Comparison of ENCODE assay signal across 23 cellular contexts in the genomic region with DNA sequence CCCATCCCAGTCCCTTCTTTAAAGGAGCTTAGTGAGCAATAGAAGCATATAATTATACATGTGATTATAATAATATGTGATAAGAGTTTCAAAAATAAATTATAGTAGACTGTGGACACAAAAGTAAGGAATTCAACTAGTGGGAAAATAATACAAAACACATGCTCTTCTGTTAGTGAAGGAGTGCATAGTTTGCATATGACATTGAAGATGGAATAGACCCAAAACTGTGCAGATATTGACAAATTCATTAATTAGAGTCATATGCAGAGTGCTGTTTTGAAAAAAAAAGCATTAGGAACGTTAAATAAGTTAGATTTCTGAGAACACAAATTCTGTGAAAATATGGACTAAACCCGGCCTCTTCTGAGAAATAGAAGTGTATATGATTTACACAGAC.
"Had no signal": no experiment of that assay in that cellular context is flagged by ENCODE, and none has a peak within 500 bp of the region (broad histone marks: within the 10 kb centered on the region; RNA-seq: fewer than 3 reads in every experiment).

No MANE protein-coding gene starts in this region.

- H3K36me3 ChIP-seq: adrenal gland, breast epithelium, SJCRH30 had no signal

- H3K4me1 ChIP-seq: adrenal gland, body of pancreas, breast epithelium, SJCRH30 had no signal

- H3K27me3 ChIP-seq: adrenal gland, body of pancreas, breast epithelium, SJCRH30 had no signal

- DNase-seq: activated CD4-positive, alpha-beta T cell treated with anti-CD3 and anti-CD28 coated beads for 36 hours; activated CD4-positive, alpha-beta T cell treated with anti-CD3 and anti-CD28 coated beads, Interleukin-2, amount 10 ng/mL, durations not matched to agents 7 days and 5 days; activated CD4-positive, alpha-beta T cell treated with anti-CD3 and anti-CD28 coated beads, Interleukin-2, amount 50 U/mL, for 48 hours; activated CD8-positive, alpha-beta T cell treated with anti-CD3 and anti-CD28 coated beads, Interleukin-2, amount 10 ng/mL, durations not matched to agents 7 days and 5 days; activated gamma-delta T cell; activated naive CD4-positive, alpha-beta T cell treated with Interleukin-2 at 50 U/mL for 16 hours; activated naive CD8-positive, alpha-beta T cell treated with anti-CD3 and anti-CD28 coated beads, Interleukin-2, amount 10 ng/mL, durations not matched to agents 7 days and 5 days; activated T-cell treated with anti-CD3 and anti-CD28 coated beads, Interleukin-2, amount 50 U/mL, for 24 hours; adrenal gland; body of pancreas; NCI-H1092 treated with DMSO at 0.1 percent for 48 hours; NCI-H1436; NCI-H1694; NCI-H1930; NCI-H2081 treated with DMSO at 0.1 percent for 48 hours; NCI-H226; NCI-H446 treated with DMSO at 0.1 percent for 48 hours; NCI-H524; NCI-H69; SHP77; SJCRH30 had no signal

- H3K27ac ChIP-seq: adrenal gland, body of pancreas, breast epithelium, SJCRH30, SK-N-MC had no signal

- H3K4me3 ChIP-seq: adrenal gland, body of pancreas, breast epithelium, SJCRH30, SK-N-MC had no signal

- H3K9me3 ChIP-seq: adrenal gland, body of pancreas, breast epithelium, SJCRH30 had no signal
